Comparison of ENCODE assay signal across 27 cellular contexts in the genomic region with DNA sequence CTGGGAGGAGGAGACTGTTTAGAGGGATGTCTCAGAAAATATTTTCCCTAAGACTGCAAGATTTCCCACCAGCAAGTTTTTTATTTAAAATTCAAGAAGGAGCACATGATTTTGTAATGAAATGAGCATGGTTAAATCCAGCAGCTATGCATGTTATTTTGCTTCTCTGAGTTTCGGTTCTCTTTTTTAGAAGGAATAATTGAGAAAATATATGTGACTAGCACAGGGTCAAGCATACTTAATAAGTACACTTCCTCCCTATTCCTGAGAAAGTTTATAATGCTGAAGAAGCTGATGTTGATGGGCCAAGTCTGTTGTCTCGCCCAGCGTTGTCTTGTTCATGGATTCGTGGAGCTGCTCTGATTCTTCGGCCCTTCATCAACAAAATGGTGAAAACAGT. TPM values are rescaled to one million over a fixed set of nuclear protein-coding genes. Genes with fewer than 3 reads are reported as not detected.
DNase-seq lines count a peak whose midpoint lies in the region; ATAC-seq, FAIRE-seq and TF ChIP-seq lines count a peak whose summit lies in the region.
"Had no signal": no experiment of that assay in that cellular context is flagged by ENCODE, and none has a peak within 500 bp of the region (broad histone marks: within the 10 kb centered on the region; RNA-seq: fewer than 3 reads in every experiment).

No MANE protein-coding gene starts in this region.

- FAIRE-seq in GM12891 (lab: Jason Lieb, UNC): no peak
- FAIRE-seq: H54, RCC 7860 had no signal

- H3K9me3 Mint-ChIP-seq in dendritic cell treated with granulocyte-macrophage colony-stimulating factor and Interleukin-4, amounts not matched to agents 40 ng/mL and 50 ng/mL, for 4 days: no peaks in the 10 kb centered on the region
- H3K9me3 Mint-ChIP-seq in activated T-cell treated with anti-CD3 and anti-CD28 coated beads, Interleukin-2, amount 50 U/mL, for 24 hours: no peaks in the 10 kb centered on the region
- H3K9me3 Mint-ChIP-seq: activated CD4-positive, alpha-beta T cell treated with anti-CD3 and anti-CD28 coated beads, Interleukin-2, amount 10 ng/mL, durations not matched to agents 7 days and 5 days; activated naive CD4-positive, alpha-beta T cell treated with anti-CD3 and anti-CD28 coated beads, Interleukin-2, amount 50 U/mL, for 72 hours; CD8-positive, alpha-beta memory T cell; nephron had no signal

- no peak for TF ChIP-seq POLR2A in GM12891 (IDR thresholded peaks at IDR 0.05; ENCODE audit: low read depth, low read length)

- ATAC-seq in HG02870 (IDR thresholded peaks at IDR 0.05; ENCODE audit: unreplicated experiment): peak; percentile 43
- ATAC-seq: activated naive CD4-positive, alpha-beta T cell treated with anti-CD3 and anti-CD28 coated beads, Interleukin-2, amount 50 U/mL, for 72 hours; left cardiac atrium; mucosa of descending colon had no signal

- peak overlapping the region; percentile 82 for H3K27ac Mint-ChIP-seq in dendritic cell treated with granulocyte-macrophage colony-stimulating factor and Interleukin-4, amounts not matched to agents 40 ng/mL and 50 ng/mL, for 4 days
- no peak overlapping the region for H3K27ac Mint-ChIP-seq in activated T-cell treated with anti-CD3 and anti-CD28 coated beads, Interleukin-2, amount 50 U/mL, for 24 hours
- H3K27ac Mint-ChIP-seq: activated CD4-positive, alpha-beta T cell treated with anti-CD3 and anti-CD28 coated beads, Interleukin-2, amount 10 ng/mL, durations not matched to agents 7 days and 5 days; activated naive CD4-positive, alpha-beta T cell treated with anti-CD3 and anti-CD28 coated beads, Interleukin-2, amount 50 U/mL, for 72 hours; nephron had no signal

- peaks cover 22% of the 10 kb centered on the region for H3K4me1 Mint-ChIP-seq in dendritic cell treated with granulocyte-macrophage colony-stimulating factor and Interleukin-4, amounts not matched to agents 40 ng/mL and 50 ng/mL, for 4 days (ENCODE audit: low read depth)
- H3K4me1 Mint-ChIP-seq in activated T-cell treated with anti-CD3 and anti-CD28 coated beads, Interleukin-2, amount 50 U/mL, for 24 hours (ENCODE audit: low read depth): no peaks in the 10 kb centered on the region
- H3K4me1 Mint-ChIP-seq: activated CD4-positive, alpha-beta T cell treated with anti-CD3 and anti-CD28 coated beads, Interleukin-2, amount 10 ng/mL, durations not matched to agents 7 days and 5 days; CD8-positive, alpha-beta memory T cell had no signal

- no peaks in the 10 kb centered on the region for H3K27me3 Mint-ChIP-seq in dendritic cell treated with granulocyte-macrophage colony-stimulating factor and Interleukin-4, amounts not matched to agents 40 ng/mL and 50 ng/mL, for 4 days
- no peaks in the 10 kb centered on the region for H3K27me3 Mint-ChIP-seq in activated T-cell treated with anti-CD3 and anti-CD28 coated beads, Interleukin-2, amount 50 U/mL, for 24 hours
- H3K27me3 Mint-ChIP-seq: activated CD4-positive, alpha-beta T cell treated with anti-CD3 and anti-CD28 coated beads, Interleukin-2, amount 10 ng/mL, durations not matched to agents 7 days and 5 days; CD8-positive, alpha-beta memory T cell had no signal

- DNase-seq in GM12891 (ENCODE audit: insufficient read length, low spot score) (no peak), NOMO-1 treated with DMSO at 0.1 percent for 48 hours (lab: John Stamatoyannopoulos, UW; ENCODE audit: unreplicated experiment) (peak; percentile 75), NCI-H2107 (lab: John Stamatoyannopoulos, UW) (no peak), NCI-H1048 (lab: John Stamatoyannopoulos, UW) (no peak), foreskin fibroblast (no peak)
- DNase-seq in activated T-cell treated with anti-CD3 and anti-CD28 coated beads, Interleukin-2, amount 50 U/mL, for 24 hours: no peak
- DNase-seq: activated CD4-positive, alpha-beta T cell treated with anti-CD3 and anti-CD28 coated beads, Interleukin-2, amount 10 ng/mL, durations not matched to agents 7 days and 5 days; activated effector memory CD4-positive, alpha-beta T cell treated with Interleukin-2 at 50 U/mL for 16 hours; CD8-positive, alpha-beta memory T cell; hippocampal formation; left cardiac atrium; mucosa of descending colon; NCI-H1105; NCI-H187; NCI-H524 treated with DMSO at 0.1 percent for 48 hours; sigmoid colon; SJCRH30; stimulated activated CD4-positive, alpha-beta T cell treated with anti-CD3 and anti-CD28 coated beads, Interleukin-12 subunit alpha, Interleukin-12 subunit beta, amount 100 ng/mL, for 4 hours; stimulated activated CD4-positive, alpha-beta T cell treated with anti-CD3 and anti-CD28 coated beads, Interleukin-2, amount 100 ng/mL, for 48 hours; T-helper 9 cell had no signal

- no peak overlapping the region for H3K4me3 ChIP-seq in foreskin fibroblast (ENCODE audit: low read depth in 1 of 2, low read length in 2 of 2)
- H3K4me3 ChIP-seq: mucosa of descending colon, sigmoid colon, SJCRH30, tibial nerve had no signal

- intact Hi-C loops in dendritic cell treated with granulocyte-macrophage colony-stimulating factor and Interleukin-4, amounts not matched to agents 40 ng/mL and 50 ng/mL, for 4 days (cut with micrococcal nuclease): no loop called here

- TF ChIP-seq CTCF in foreskin fibroblast (IDR thresholded peaks at IDR 0.05; ENCODE audit: low read depth, low read length): no peak

- no peaks in the 10 kb centered on the region for H3K36me3 Mint-ChIP-seq in dendritic cell treated with granulocyte-macrophage colony-stimulating factor and Interleukin-4, amounts not matched to agents 40 ng/mL and 50 ng/mL, for 4 days (ENCODE audit: low read depth)
- peaks cover 3% of the 10 kb centered on the region for H3K36me3 Mint-ChIP-seq in activated T-cell treated with anti-CD3 and anti-CD28 coated beads, Interleukin-2, amount 50 U/mL, for 24 hours (ENCODE audit: low read depth)
- H3K36me3 Mint-ChIP-seq: activated naive CD4-positive, alpha-beta T cell treated with anti-CD3 and anti-CD28 coated beads, Interleukin-2, amount 50 U/mL, for 72 hours; CD8-positive, alpha-beta memory T cell had no signal

- peak overlapping the region; percentile 24 for H3K4me3 Mint-ChIP-seq in dendritic cell treated with granulocyte-macrophage colony-stimulating factor and Interleukin-4, amounts not matched to agents 40 ng/mL and 50 ng/mL, for 4 days
- no peak overlapping the region for H3K4me3 Mint-ChIP-seq in activated T-cell treated with anti-CD3 and anti-CD28 coated beads, Interleukin-2, amount 50 U/mL, for 24 hours
- H3K4me3 Mint-ChIP-seq: activated CD4-positive, alpha-beta T cell treated with anti-CD3 and anti-CD28 coated beads, Interleukin-2, amount 10 ng/mL, durations not matched to agents 7 days and 5 days; CD8-positive, alpha-beta memory T cell; nephron had no signal

TF ChIP-seq in GM12891, 5 proteins besides CTCF, POLR2A, EP300 and RAD21:
- TF ChIP-seq SPI1 (IDR thresholded peaks at IDR 0.05; ENCODE audit: low read depth, low read length) (peak; percentile 83), TAF1 (IDR thresholded peaks at IDR 0.05; ENCODE audit: low read depth, low read length) (no peak)

RNA-seq across cellular contexts. Expression of a gene that starts 51.2 kb away (rescaled TPM):
- 13.8 TPM for polyA plus RNA-seq in GM12891 (2012; ENCODE audit: low read depth, missing spikeins)

RNA-seq across cellular contexts. Expression of a gene that starts 58.4 kb away (rescaled TPM):
- not detected for polyA plus RNA-seq in GM12891 (2012; ENCODE audit: low read depth, missing spikeins)
- polyA plus RNA-seq: CD8-positive, alpha-beta memory T cell; sigmoid colon had no signal
